Comparison of ENCODE assay signal across 1 cellular context in the genomic region with DNA sequence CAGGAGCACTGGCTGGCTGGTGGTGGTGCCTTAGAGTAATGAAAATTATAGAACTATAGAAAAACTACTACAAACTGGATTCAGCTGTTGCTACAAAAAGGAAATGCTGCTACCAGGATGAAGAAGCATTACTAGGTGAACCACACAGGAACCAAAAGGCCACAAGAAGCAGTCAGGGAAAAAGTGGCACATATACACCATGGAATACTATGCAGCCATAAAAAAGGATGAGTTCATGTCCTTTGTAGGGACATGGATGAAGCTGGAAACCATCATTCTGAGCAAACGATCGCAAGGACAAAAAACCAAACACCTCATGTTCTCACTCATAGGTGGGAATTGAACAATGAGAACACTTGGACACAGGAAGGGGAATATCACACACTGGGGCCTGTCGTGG. TPM values are rescaled to one million over a fixed set of nuclear protein-coding genes. Genes with fewer than 3 reads are reported as not detected.
"Had no signal": no experiment of that assay in that cellular context is flagged by ENCODE, and none has a peak within 500 bp of the region (broad histone marks: within the 10 kb centered on the region; RNA-seq: fewer than 3 reads in every experiment).

No MANE protein-coding gene starts in this region.

RNA-seq across cellular contexts. Expression of a gene that starts 5.5 kb away (rescaled TPM):
- total RNA-seq: vagina had no signal
